18 cellular contexts compared by ENCODE assay signal in the genomic region with DNA sequence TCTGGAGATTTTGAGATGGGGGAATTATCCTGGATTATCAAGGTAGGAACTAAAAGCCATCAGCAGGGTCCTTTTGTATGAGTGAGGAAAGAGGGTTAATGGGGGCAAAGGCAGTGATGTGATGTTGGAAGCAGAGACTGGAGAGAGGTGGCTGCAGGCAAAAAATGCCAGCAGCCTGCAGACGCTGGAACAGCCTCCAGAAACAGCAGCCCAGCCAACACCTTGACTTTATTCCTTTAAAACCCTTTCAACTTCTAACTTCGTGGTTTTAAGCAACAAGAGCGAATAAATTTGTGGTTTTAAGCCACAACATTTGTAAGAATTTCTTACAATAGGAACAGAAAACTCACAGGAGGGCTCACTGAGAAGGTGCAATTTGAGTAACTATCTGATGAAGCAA.
DNase-seq lines count a peak whose midpoint lies in the region; ATAC-seq, FAIRE-seq and TF ChIP-seq lines count a peak whose summit lies in the region.
"Had no signal": no experiment of that assay in that cellular context is flagged by ENCODE, and none has a peak within 500 bp of the region (broad histone marks: within the 10 kb centered on the region; RNA-seq: fewer than 3 reads in every experiment).

No MANE protein-coding gene starts in this region.

- TF ChIP-seq CTCF in GM12878 (IDR thresholded peaks at IDR 0.05 in 2 of 3, conservative IDR thresholded peaks at IDR 0.05 in 1 of 3; ENCODE audit: control insufficient read depth in 2 of 3, extremely low read depth in 1 of 3, insufficient read depth in 1 of 3, low read depth in 3 of 3, low read length in 3 of 3) = no peak

- no peaks in the 10 kb centered on the region for H3K27me3 ChIP-seq in GM12878 (replicated peaks in 1 of 2; ENCODE audit: control insufficient read depth in 2 of 2, insufficient read depth in 2 of 2, low read length in 1 of 2)
- H3K27me3 ChIP-seq: BLaER1 treated with 17β-estradiol and CSF1 and Interleukin-3, amounts not matched to agents 10 nM and 100 nM had no signal

- H3K4me1 ChIP-seq in GM12878 (ENCODE audit: control insufficient read depth, insufficient read depth, low read length) = no peaks in the 10 kb centered on the region
- H3K4me1 ChIP-seq: BLaER1 treated with 17β-estradiol and CSF1 and Interleukin-3, amounts not matched to agents 10 nM and 100 nM had no signal

- H3K4me2 ChIP-seq in GM12878 (ENCODE audit: control insufficient read depth, insufficient read depth) = no peak overlapping the region
- H3K4me2 ChIP-seq: BLaER1 treated with 17β-estradiol and CSF1 and Interleukin-3, amounts not matched to agents 10 nM and 100 nM had no signal

- no peak overlapping the region for H3K9ac ChIP-seq in GM12878 (ENCODE audit: control insufficient read depth, insufficient read depth, low read length)
- H3K9ac ChIP-seq: BLaER1 treated with 17β-estradiol and CSF1 and Interleukin-3, amounts not matched to agents 10 nM and 100 nM; GM23248 had no signal

- no peak for TF ChIP-seq POLR2A in GM12878 (IDR thresholded peaks at IDR 0.05; ENCODE audit: low read depth, low read length)

- TF ChIP-seq EP300 in GM12878 (IDR thresholded peaks at IDR 0.05; ENCODE audit: borderline replicate concordance in 1 of 2, control insufficient read depth in 1 of 2, low read depth in 2 of 2, low read length in 2 of 2) = no peak

- no peak for ATAC-seq in GM12878
- ATAC-seq: CD8-positive, alpha-beta T cell; HCT116; HepG2 had no signal

- H2AFZ ChIP-seq in GM12878 (ENCODE audit: control insufficient read depth, low read depth, low read length) = no peak overlapping the region
- H2AFZ ChIP-seq: GM23248 had no signal

- intact Hi-C loops in GM12878 (cut with micrococcal nuclease; ENCODE audit: unreplicated experiment) = no loop called here

- peak; percentile 7 for FAIRE-seq in GM12878 (lab: Jason Lieb, UNC)
- FAIRE-seq in RCC 7860 (lab: Jason Lieb, UNC) = no peak
- FAIRE-seq: G401.6, GM12892, GM18507, HepG2 had no signal

- in situ Hi-C loops in GM12878 (cut with MboI) = no loop called here

- RAD21 ChIA-PET in GM12878 (lab: Charles Lee; ENCODE audit: unreplicated experiment) = no interaction called here

- H3K27ac ChIP-seq in GM12878 (ENCODE audit: control insufficient read depth, insufficient read depth) = no peak overlapping the region
- H3K27ac ChIP-seq: BLaER1 treated with 17β-estradiol and CSF1 and Interleukin-3, amounts not matched to agents 10 nM and 100 nM; GM23248 had no signal

- BruUV-seq in GM12878 (replicated peaks; lab: Mats Ljungman, UMichigan) = no TSS peak

- SMC1A ChIA-PET in GM12878 (lab: Charles Lee; ENCODE audit: uncharacterized antibody, unreplicated experiment) = no interaction called here

- no peaks in the 10 kb centered on the region for H3K36me3 ChIP-seq in GM12878 (ENCODE audit: control insufficient read depth in 2 of 2, insufficient read depth in 2 of 2, low read length in 1 of 2)
- H3K36me3 ChIP-seq: BLaER1 treated with 17β-estradiol and CSF1 and Interleukin-3, amounts not matched to agents 10 nM and 100 nM had no signal

- H4K20me1 ChIP-seq in GM12878 (ENCODE audit: control insufficient read depth, insufficient read depth) = no peaks in the 10 kb centered on the region
- H4K20me1 ChIP-seq: BLaER1 treated with 17β-estradiol and CSF1 and Interleukin-3, amounts not matched to agents 10 nM and 100 nM had no signal

- H3K4me3 ChIP-seq in Jurkat, Clone E6-1 (ENCODE audit: low read length) = no peak overlapping the region
- H3K4me3 ChIP-seq in GM12878 = no peak overlapping the region
- H3K4me3 ChIP-seq: BLaER1 treated with 17β-estradiol and CSF1 and Interleukin-3, amounts not matched to agents 10 nM and 100 nM; GM23248 had no signal

- POLR2A ChIA-PET in GM12878 (lab: Charles Lee) = no interaction called here

- TF ChIP-seq RAD21 in GM12878 (IDR thresholded peaks at IDR 0.05; ENCODE audit: insufficient read depth, low read depth, low read length) = no peak

- H3K79me2 ChIP-seq in GM12878 (ENCODE audit: control insufficient read depth, insufficient read depth, low read length) = no peaks in the 10 kb centered on the region

- CTCF ChIA-PET in GM12878 (lab: Yijun Ruan, JAX) = no interaction called here

- WGBS in GM12878 (ENCODE audit: insufficient coverage, insufficient replicate concordance, low lambda C conversion rate, missing lambda C conversion rate) = 0% methylated on average over 3 of the region's 3 CpGs

- H3K9me3 ChIP-seq in GM12878 (replicated peaks; ENCODE audit: control insufficient read depth, insufficient read depth, low read length) = no peaks in the 10 kb centered on the region

- peak; percentile 84 for DNase-seq in Jurkat, Clone E6-1 (ENCODE audit: low read depth, low spot score)
- DNase-seq in NCI-H69 (lab: John Stamatoyannopoulos, UW) (peak; percentile 14), GM12878 (ENCODE audit: low read depth, low spot score) (no peak), NCI-H524 (lab: John Stamatoyannopoulos, UW) (no peak), NAMALWA (ENCODE audit: low spot score) (no peak), RCC 7860 (ENCODE audit: low spot score) (no peak), cortex of kidney (lab: John Stamatoyannopoulos, UW) (no peak)
- DNase-seq: CD8-positive, alpha-beta T cell; DMS 273 treated with DMSO at 0.1 percent for 48 hours; GM23248; H7; HFFc6 had no signal

TF ChIP-seq in GM12878, 131 proteins besides CTCF, POLR2A, EP300 and RAD21:
- TF ChIP-seq GABPA (IDR thresholded peaks at IDR 0.05; ENCODE audit: low read depth) (no peak), RAD51 (IDR thresholded peaks at IDR 0.05) (no peak), MEF2A (IDR thresholded peaks at IDR 0.05; ENCODE audit: insufficient read depth, low read depth, low read length) (no peak), MXI1 (IDR thresholded peaks at IDR 0.05; ENCODE audit: low read depth, low read length) (no peak), FOXK2 (IDR thresholded peaks at IDR 0.05) (no peak), SMAD5 (IDR thresholded peaks at IDR 0.05; ENCODE audit: low read depth) (no peak), MTA3 (IDR thresholded peaks at IDR 0.05; ENCODE audit: borderline replicate concordance, low read length) (no peak), TCF12 (IDR thresholded peaks at IDR 0.05; ENCODE audit: low read depth, low read length) (no peak), BHLHE40 (IDR thresholded peaks at IDR 0.05; ENCODE audit: borderline replicate concordance in 1 of 2, low read depth in 2 of 2, low read length in 1 of 2) (no peak), POU2F2 (IDR thresholded peaks at IDR 0.05; ENCODE audit: borderline replicate concordance, low read depth, low read length) (no peak), ATF7 (IDR thresholded peaks at IDR 0.05; ENCODE audit: low read depth) (no peak), NRF1 (conservative IDR thresholded peaks at IDR 0.05; ENCODE audit: low read depth, low read length) (no peak), CHD4 (IDR thresholded peaks at IDR 0.05) (no peak), NFXL1 (IDR thresholded peaks at IDR 0.05; ENCODE audit: borderline replicate concordance) (no peak), ZNF207 (IDR thresholded peaks at IDR 0.05; ENCODE audit: borderline replicate concordance) (no peak), JUND (IDR thresholded peaks at IDR 0.05; ENCODE audit: low read depth, low read length) (no peak)
- TF ChIP-seq, protein P1, sequence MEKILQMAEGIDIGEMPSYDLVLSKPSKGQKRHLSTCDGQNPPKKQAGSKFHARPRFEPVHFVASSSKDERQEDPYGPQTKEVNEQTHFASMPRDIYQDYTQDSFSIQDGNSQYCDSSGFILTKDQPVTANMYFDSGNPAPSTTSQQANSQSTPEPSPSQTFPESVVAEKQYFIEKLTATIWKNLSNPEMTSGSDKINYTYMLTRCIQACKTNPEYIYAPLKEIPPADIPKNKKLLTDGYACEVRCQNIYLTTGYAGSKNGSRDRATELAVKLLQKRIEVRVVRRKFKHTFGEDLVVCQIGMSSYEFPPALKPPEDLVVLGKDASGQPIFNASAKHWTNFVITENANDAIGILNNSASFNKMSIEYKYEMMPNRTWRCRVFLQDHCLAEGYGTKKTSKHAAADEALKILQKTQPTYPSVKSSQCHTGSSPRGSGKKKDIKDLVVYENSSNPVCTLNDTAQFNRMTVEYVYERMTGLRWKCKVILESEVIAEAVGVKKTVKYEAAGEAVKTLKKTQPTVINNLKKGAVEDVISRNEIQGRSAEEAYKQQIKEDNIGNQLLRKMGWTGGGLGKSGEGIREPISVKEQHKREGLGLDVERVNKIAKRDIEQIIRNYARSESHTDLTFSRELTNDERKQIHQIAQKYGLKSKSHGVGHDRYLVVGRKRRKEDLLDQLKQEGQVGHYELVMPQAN (conservative IDR thresholded peaks at IDR 0.05) = no peak
- TF ChIP-seq, protein P2, sequence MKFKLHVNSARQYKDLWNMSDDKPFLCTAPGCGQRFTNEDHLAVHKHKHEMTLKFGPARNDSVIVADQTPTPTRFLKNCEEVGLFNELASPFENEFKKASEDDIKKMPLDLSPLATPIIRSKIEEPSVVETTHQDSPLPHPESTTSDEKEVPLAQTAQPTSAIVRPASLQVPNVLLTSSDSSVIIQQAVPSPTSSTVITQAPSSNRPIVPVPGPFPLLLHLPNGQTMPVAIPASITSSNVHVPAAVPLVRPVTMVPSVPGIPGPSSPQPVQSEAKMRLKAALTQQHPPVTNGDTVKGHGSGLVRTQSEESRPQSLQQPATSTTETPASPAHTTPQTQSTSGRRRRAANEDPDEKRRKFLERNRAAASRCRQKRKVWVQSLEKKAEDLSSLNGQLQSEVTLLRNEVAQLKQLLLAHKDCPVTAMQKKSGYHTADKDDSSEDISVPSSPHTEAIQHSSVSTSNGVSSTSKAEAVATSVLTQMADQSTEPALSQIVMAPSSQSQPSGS (IDR thresholded peaks at IDR 0.05; ENCODE audit: low read length) = no peak

Comparison
In these comparisons a context has a peak if more than half of its experiments do, and no peak if none do; other contexts are left out.
1. DNase-seq: peak in Jurkat, Clone E6-1 (single experiment) and NCI-H69 (single experiment); none in GM12878 (single experiment), NCI-H524 (0 of 2), NAMALWA (single experiment), RCC 7860 (single experiment) and cortex of kidney (single experiment).